Comparison of ENCODE assay signal across 16 cellular contexts in genomic region chr9:92122792-92123191, GRCh38.
"Had no signal": no experiment of that assay in that cellular context is flagged by ENCODE, and none has a peak within 500 bp of the region (broad histone marks: within the 10 kb centered on the region; RNA-seq: fewer than 3 reads in every experiment).

No MANE protein-coding gene starts in this region.

- H3K36me3 ChIP-seq: heart right ventricle, right atrium auricular region, stomach, thoracic aorta, transverse colon had no signal

- DNase-seq: effector memory CD4-positive, alpha-beta T cell; foreskin melanocyte; heart right ventricle; hypothalamus; kidney glomerular epithelial cell; mammary epithelial cell; posterior cingulate gyrus; small intestine; stimulated activated CD4-positive, alpha-beta T cell treated with anti-CD3 and anti-CD28 coated beads, Interleukin-12 subunit alpha, Interleukin-12 subunit beta, amount 100 ng/mL, for 4 hours; stimulated activated naive CD4-positive, alpha-beta T cell; stomach; substantia nigra; transverse colon had no signal

- H3K4me1 ChIP-seq: right atrium auricular region, stomach, transverse colon had no signal

- H3K27me3 ChIP-seq: heart right ventricle, right atrium auricular region, stomach, transverse colon had no signal

- H3K27ac ChIP-seq: epithelial cell of prostate, heart right ventricle, right atrium auricular region, stomach, thoracic aorta, transverse colon had no signal

- H3K9me3 ChIP-seq: heart right ventricle, right atrium auricular region, stomach, thoracic aorta, transverse colon had no signal

- H3K4me3 ChIP-seq: heart right ventricle, right atrium auricular region, stomach, thoracic aorta, transverse colon had no signal
